In genomic region chr5:16539169-16539666, GRCh38 we compare ENCODE assay signal across 10 cellular contexts.
A peak's percentile ranks its signal among the peaks of the same experiment; 100 is the strongest.
DNase-seq lines count a peak whose midpoint lies in the region; ATAC-seq and TF ChIP-seq lines count a peak whose summit lies in the region.
"Had no signal": no experiment of that assay in that cellular context is flagged by ENCODE, and none has a peak within 500 bp of the region (broad histone marks: within the 10 kb centered on the region; RNA-seq: fewer than 3 reads in every experiment).

No MANE protein-coding gene starts in this region.

- intact Hi-C loops in activated CD8-positive, alpha-beta T cell treated with anti-CD3 and anti-CD28 coated beads for 36 hours (cut with micrococcal nuclease), result no loop called here

- no peak overlapping the region for H3K4me2 ChIP-seq in trophoblast cell (ENCODE audit: low read length)

- H4K8ac ChIP-seq in trophoblast cell (ENCODE audit: low read depth, low read length), result no peak overlapping the region

- no peaks in the 10 kb centered on the region for H3K79me1 ChIP-seq in trophoblast cell (ENCODE audit: low read length)

- H3K9me3 ChIP-seq in trophoblast cell (ENCODE audit: insufficient read depth, low read depth, low read length), result peaks cover 4% of the 10 kb centered on the region

- H3K79me2 ChIP-seq in trophoblast cell (ENCODE audit: control insufficient read depth, insufficient read depth, low read length, poor library complexity), result no peaks in the 10 kb centered on the region

- H3K4me1 Mint-ChIP-seq in activated CD8-positive, alpha-beta T cell treated with anti-CD3 and anti-CD28 coated beads for 36 hours (ENCODE audit: low read depth), result peaks cover 53% of the 10 kb centered on the region

- H2BK120ac ChIP-seq in trophoblast cell (ENCODE audit: insufficient read depth, low read length, poor library complexity), result no peak overlapping the region

- no peaks in the 10 kb centered on the region for H3K9me3 Mint-ChIP-seq in activated CD8-positive, alpha-beta T cell treated with anti-CD3 and anti-CD28 coated beads for 36 hours
- H3K9me3 Mint-ChIP-seq: activated CD4-positive, alpha-beta T cell treated with anti-CD3 and anti-CD28 coated beads, Interleukin-2, amount 10 ng/mL, durations not matched to agents 7 days and 5 days had no signal

- H3K27ac ChIP-seq in trophoblast cell (ENCODE audit: low read depth, low read length), result no peak overlapping the region

- H2BK5ac ChIP-seq in trophoblast cell (ENCODE audit: low read depth, low read length, poor library complexity), result no peak overlapping the region

- H3K9ac ChIP-seq in trophoblast cell (ENCODE audit: low read length), result no peak overlapping the region

- H3K23ac ChIP-seq in trophoblast cell (ENCODE audit: low read length), result no peak overlapping the region

- H2AK5ac ChIP-seq in trophoblast cell (ENCODE audit: low read length), result no peak overlapping the region

- H3K14ac ChIP-seq in trophoblast cell (ENCODE audit: low read length), result no peak overlapping the region

- TF ChIP-seq CTCF in AG10803 (conservative IDR thresholded peaks at IDR 0.05; ENCODE audit: low read length) (no peak), foreskin fibroblast (IDR thresholded peaks at IDR 0.05; ENCODE audit: low read depth, low read length) (no peak)
- no peak for TF ChIP-seq CTCF in activated CD8-positive, alpha-beta T cell treated with anti-CD3 and anti-CD28 coated beads for 36 hours (IDR thresholded peaks at IDR 0.05)

- no peak overlapping the region for H2AFZ ChIP-seq in trophoblast cell (ENCODE audit: insufficient read depth, low read length, poor library complexity)

- H3K18ac ChIP-seq in trophoblast cell (ENCODE audit: low read length), result no peak overlapping the region

- no peaks in the 10 kb centered on the region for H3K36me3 ChIP-seq in trophoblast cell (ENCODE audit: control insufficient read depth in 1 of 2, insufficient read depth in 2 of 2, low read length in 2 of 2)

- peaks cover 0 to 2% of the 10 kb centered on the region in 2 experiments for H3K4me1 ChIP-seq in trophoblast cell (ENCODE audit: control insufficient read depth in 1 of 2, insufficient read depth in 2 of 2, low read length in 2 of 2)

- CTCF ChIA-PET in activated CD8-positive, alpha-beta T cell treated with anti-CD3 and anti-CD28 coated beads for 36 hours (lab: Charles Lee), result interaction anchor here (0.6 to 3.5 kb wide), 2 partner anchors 11 to 254 kb away, joined by 3 to 22 read pairs; no protein-coding TSS in a partner anchor

- WGBS in trophoblast cell (ENCODE audit: extremely low coverage, insufficient coverage, insufficient read length), result no CpG with 5 or more reads among the region's 12 CpGs

- H2BK12ac ChIP-seq in trophoblast cell (ENCODE audit: low read length), result no peak overlapping the region

- no peak overlapping the region for H4K12ac ChIP-seq in trophoblast cell (ENCODE audit: low read depth, low read length)

- peaks cover 2% of the 10 kb centered on the region for H3K27me3 ChIP-seq in trophoblast cell (ENCODE audit: insufficient read depth, low read length)

- ATAC-seq in activated CD8-positive, alpha-beta T cell treated with anti-CD3 and anti-CD28 coated beads for 36 hours, result no peak
- no peak for ATAC-seq in HG03521 (IDR thresholded peaks at IDR 0.05; ENCODE audit: unreplicated experiment)

- H3K4ac ChIP-seq in trophoblast cell (ENCODE audit: low read depth, low read length), result no peak overlapping the region

- H3K36me3 Mint-ChIP-seq in activated CD8-positive, alpha-beta T cell treated with anti-CD3 and anti-CD28 coated beads for 36 hours (ENCODE audit: low read depth), result peaks cover 9% of the 10 kb centered on the region

- DNase-seq in AG10803 (ENCODE audit: low read depth) (peak; percentile 93), SW480 (ENCODE audit: low spot score) (peak; percentile 17), foreskin fibroblast (peak; percentile 85 to 93), trophoblast cell (peak; percentile 88 to 89), Ammon's horn (ENCODE audit: low spot score) (no peak), NCI-H2171 treated with DMSO at 0.1 percent for 48 hours (lab: John Stamatoyannopoulos, UW) (no peak)
- no peak for DNase-seq in activated CD8-positive, alpha-beta T cell treated with anti-CD3 and anti-CD28 coated beads for 36 hours
- DNase-seq: activated CD4-positive, alpha-beta T cell treated with anti-CD3 and anti-CD28 coated beads, Interleukin-2, amount 10 ng/mL, durations not matched to agents 7 days and 5 days; NCI-H1417 had no signal

- no peaks in the 10 kb centered on the region for H3K27me3 Mint-ChIP-seq in activated CD8-positive, alpha-beta T cell treated with anti-CD3 and anti-CD28 coated beads for 36 hours
- H3K27me3 Mint-ChIP-seq: activated CD4-positive, alpha-beta T cell treated with anti-CD3 and anti-CD28 coated beads, Interleukin-2, amount 10 ng/mL, durations not matched to agents 7 days and 5 days had no signal

- no peak overlapping the region for H3K4me3 Mint-ChIP-seq in activated CD8-positive, alpha-beta T cell treated with anti-CD3 and anti-CD28 coated beads for 36 hours
- H3K4me3 Mint-ChIP-seq: activated CD4-positive, alpha-beta T cell treated with anti-CD3 and anti-CD28 coated beads, Interleukin-2, amount 10 ng/mL, durations not matched to agents 7 days and 5 days had no signal

- H3K4me3 ChIP-seq in AG10803 (ENCODE audit: low read length), result no peak overlapping the region
- peak overlapping the region in 1 of 2 donors; percentile 10 for H3K4me3 ChIP-seq in foreskin fibroblast (ENCODE audit: low read depth in 1 of 2, low read length in 2 of 2)
- no peak overlapping the region for H3K4me3 ChIP-seq in trophoblast cell (ENCODE audit: low read depth, low read length)

- POLR2A ChIA-PET in activated CD8-positive, alpha-beta T cell treated with anti-CD3 and anti-CD28 coated beads for 36 hours (lab: Charles Lee), result no interaction called here

- no peak overlapping the region for H4K91ac ChIP-seq in trophoblast cell (ENCODE audit: low read depth, low read length)

- no peak overlapping the region for H3K27ac Mint-ChIP-seq in activated CD8-positive, alpha-beta T cell treated with anti-CD3 and anti-CD28 coated beads for 36 hours
- H3K27ac Mint-ChIP-seq: activated CD4-positive, alpha-beta T cell treated with anti-CD3 and anti-CD28 coated beads, Interleukin-2, amount 10 ng/mL, durations not matched to agents 7 days and 5 days had no signal

Comparison
In these comparisons a context has a peak if more than half of its experiments do, and no peak if none do; other contexts are left out.
1. DNase-seq: peak in AG10803 (single experiment), SW480 (single experiment), foreskin fibroblast (2 of 2) and trophoblast cell (2 of 2); none in Ammon's horn (single experiment), activated CD8-positive, alpha-beta T cell treated with anti-CD3 and anti-CD28 coated beads for 36 hours (single experiment) and NCI-H2171 treated with DMSO at 0.1 percent for 48 hours (single experiment).